Comparison of ENCODE assay signal across 23 cellular contexts in the genomic region with DNA sequence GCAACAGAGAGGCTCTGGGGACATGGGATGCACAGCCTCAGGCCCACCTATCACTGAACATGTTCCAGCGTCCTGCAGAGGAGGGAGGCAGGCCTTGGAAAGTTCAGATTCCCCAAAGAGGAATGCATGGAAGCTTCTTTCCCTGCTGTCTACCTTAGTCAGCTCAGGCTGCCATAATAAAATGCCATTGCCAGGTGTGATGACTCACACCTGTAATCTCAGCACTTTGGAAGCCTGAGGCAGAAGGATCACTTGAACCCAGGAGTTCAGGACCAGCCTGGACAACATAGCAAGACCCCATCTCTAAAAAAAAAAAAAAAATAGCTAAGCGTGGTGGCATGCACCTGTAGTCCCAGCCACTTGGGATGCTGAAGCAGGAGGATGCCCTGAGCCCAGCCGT. TPM values are rescaled to one million over a fixed set of nuclear protein-coding genes. Genes with fewer than 3 reads are reported as not detected.
"Had no signal": no experiment of that assay in that cellular context is flagged by ENCODE, and none has a peak within 500 bp of the region (broad histone marks: within the 10 kb centered on the region; RNA-seq: fewer than 3 reads in every experiment).

No MANE protein-coding gene starts in this region.

- H3K27ac Mint-ChIP-seq: activated B cell treated with CpG ODN at 0.5 μM for 24 hours; activated CD4-positive, alpha-beta memory T cell treated with anti-CD3 and anti-CD28 coated beads, Interleukin-2, amount 10 ng/mL, durations not matched to agents 7 days and 5 days; activated CD8-positive, alpha-beta memory T cell treated with anti-CD3 and anti-CD28 coated beads, Interleukin-2, amount 10 ng/mL, durations not matched to agents 7 days and 5 days; activated naive CD8-positive, alpha-beta T cell treated with anti-CD3 and anti-CD28 coated beads for 36 hours; endodermal cell; stimulated activated naive CD8-positive, alpha-beta T cell treated with anti-CD3 and anti-CD28 coated beads, Interleukin-15, amount 100 ng/mL, for 72 hours had no signal

- H3K27ac ChIP-seq: dorsolateral prefrontal cortex, prostate gland had no signal

- H3K36me3 Mint-ChIP-seq: activated CD8-positive, alpha-beta memory T cell treated with anti-CD3 and anti-CD28 coated beads, Interleukin-2, amount 10 ng/mL, durations not matched to agents 7 days and 5 days; activated naive CD8-positive, alpha-beta T cell treated with anti-CD3 and anti-CD28 coated beads for 36 hours had no signal

- H3K36me3 ChIP-seq: left lung, prostate gland, suprapubic skin, transverse colon, vagina had no signal

- H3K9me3 ChIP-seq: left lung, prostate gland, suprapubic skin, transverse colon, vagina had no signal

- H3K4me1 Mint-ChIP-seq: activated B cell treated with CpG ODN at 0.5 μM for 24 hours, endodermal cell had no signal

- H3K9me3 Mint-ChIP-seq: activated B cell treated with CpG ODN at 0.5 μM for 24 hours; activated CD4-positive, alpha-beta memory T cell treated with anti-CD3 and anti-CD28 coated beads, Interleukin-2, amount 10 ng/mL, durations not matched to agents 7 days and 5 days; activated naive CD8-positive, alpha-beta T cell treated with anti-CD3 and anti-CD28 coated beads for 36 hours; endodermal cell; neural crest cell; stimulated activated naive CD8-positive, alpha-beta T cell treated with anti-CD3 and anti-CD28 coated beads, Interleukin-15, amount 100 ng/mL, for 72 hours had no signal

- DNase-seq: activated B cell treated with CpG ODN at 0.5 μM for 24 hours; activated CD4-positive, alpha-beta memory T cell treated with anti-CD3 and anti-CD28 coated beads, Interleukin-2, amount 10 ng/mL, durations not matched to agents 7 days and 5 days; activated CD4-positive, alpha-beta T cell treated with anti-CD3 and anti-CD28 coated beads for 4 hours; activated CD8-positive, alpha-beta memory T cell treated with anti-CD3 and anti-CD28 coated beads, Interleukin-2, amount 10 ng/mL, durations not matched to agents 7 days and 5 days; activated naive CD8-positive, alpha-beta T cell treated with anti-CD3 and anti-CD28 coated beads for 36 hours; amniotic stem cell; central memory CD4-positive, alpha-beta T cell; dorsolateral prefrontal cortex; endodermal cell; foreskin melanocyte; glutamatergic neuron; hypothalamus; left lung; right cardiac atrium; stimulated activated CD4-positive, alpha-beta T cell treated with anti-CD3 and anti-CD28 coated beads, Interleukin-15, amount 100 ng/mL, for 24 hours; stimulated activated CD4-positive, alpha-beta T cell treated with anti-CD3 and anti-CD28 coated beads, Interleukin-2, amount 100 ng/mL, for 48 hours; stimulated activated naive CD8-positive, alpha-beta T cell treated with anti-CD3 and anti-CD28 coated beads, Interleukin-15, amount 100 ng/mL, for 72 hours; transverse colon had no signal

- H3K4me3 ChIP-seq: dorsolateral prefrontal cortex, left lung, prostate gland, skin epidermis, suprapubic skin, transverse colon, vagina had no signal

- H3K4me3 Mint-ChIP-seq: activated B cell treated with CpG ODN at 0.5 μM for 24 hours; activated CD4-positive, alpha-beta memory T cell treated with anti-CD3 and anti-CD28 coated beads, Interleukin-2, amount 10 ng/mL, durations not matched to agents 7 days and 5 days; activated CD8-positive, alpha-beta memory T cell treated with anti-CD3 and anti-CD28 coated beads, Interleukin-2, amount 10 ng/mL, durations not matched to agents 7 days and 5 days; activated naive CD8-positive, alpha-beta T cell treated with anti-CD3 and anti-CD28 coated beads for 36 hours; endodermal cell; neural crest cell had no signal

- ATAC-seq: left lung, right cardiac atrium had no signal

- H3K27me3 ChIP-seq: dorsolateral prefrontal cortex, left lung, suprapubic skin, transverse colon, vagina had no signal

- H3K4me1 ChIP-seq: prostate gland had no signal

RNA-seq across cellular contexts. Expression of a gene that starts 25.6 kb away (rescaled TPM):
- total RNA-seq: activated B cell treated with CpG ODN at 0.5 μM for 24 hours; activated CD4-positive, alpha-beta memory T cell treated with anti-CD3 and anti-CD28 coated beads, Interleukin-2, amount 10 ng/mL, durations not matched to agents 7 days and 5 days; activated CD8-positive, alpha-beta memory T cell treated with anti-CD3 and anti-CD28 coated beads, Interleukin-2, amount 10 ng/mL, durations not matched to agents 7 days and 5 days had no signal
